ENCODE assay signal across 9 cellular contexts in genomic region chr4:143745874-143746273, GRCh38. TPM values are rescaled to one million over a fixed set of nuclear protein-coding genes. Genes with fewer than 3 reads are reported as not detected.
"Had no signal": no experiment of that assay in that cellular context is flagged by ENCODE, and none has a peak within 500 bp of the region (broad histone marks: within the 10 kb centered on the region; RNA-seq: fewer than 3 reads in every experiment).

No MANE protein-coding gene starts in this region.

- ATAC-seq: GM12878 had no signal

- DNase-seq: GDM1, GF-D8 had no signal

- H3K4me3 ChIP-seq: GM12878 had no signal

- FAIRE-seq: G401.6, GM12878, GM12891, GM12892, GM18507, GM19239 had no signal

RNA-seq across cellular contexts. Expression of gene FREM3, which starts 45.4 kb away (rescaled TPM):
- total RNA-seq: G401, GM12878 had no signal
- polyA plus RNA-seq: GM12878 had no signal
